ENCODE assay signal across 1 cellular context in genomic region chr2:10447300-10448207, GRCh38.
A peak's percentile ranks its signal among the peaks of the same experiment; 100 is the strongest.
TF ChIP-seq lines count a peak whose summit lies in the region.

No MANE protein-coding gene starts in this region.

TF ChIP-seq in H1, 55 proteins besides CTCF, POLR2A, EP300 and RAD21 (continued from another document):
- TF ChIP-seq MAX (IDR thresholded peaks at IDR 0.05) (peak; percentile 99), MAFK (IDR thresholded peaks at IDR 0.05; ENCODE audit: low read depth, low read length) (no peak), CREB1 (IDR thresholded peaks at IDR 0.05) (no peak), RXRA (IDR thresholded peaks at IDR 0.05; ENCODE audit: insufficient read depth, low read depth, low read length) (no peak), GABPA (IDR thresholded peaks at IDR 0.05; ENCODE audit: borderline replicate concordance, insufficient read depth, low read length) (no peak; the same call in 1 of the 2 replicates), POU5F1 (IDR thresholded peaks at IDR 0.05; ENCODE audit: low read depth, low read length) (no peak), RNF2 (IDR thresholded peaks at IDR 0.05; ENCODE audit: borderline replicate concordance, low read depth, low read length, missing control alignments, poor library complexity, severe bottlenecking) (peak; percentile 67), SAP30 (IDR thresholded peaks at IDR 0.05; ENCODE audit: insufficient read depth, insufficient replicate concordance, low read length) (no peak), ATF2 (IDR thresholded peaks at IDR 0.05; ENCODE audit: low read length) (no peak), CBX5 (IDR thresholded peaks at IDR 0.05; ENCODE audit: low read depth, low read length) (no peak), TAF1 (IDR thresholded peaks at IDR 0.05; ENCODE audit: low read depth, low read length) (peak; percentile 33; the same call in 1 of the 2 replicates), TCF12 (IDR thresholded peaks at IDR 0.05; ENCODE audit: low read depth, low read length) (0 out of 2 replicates have a peak, but pooled peaks have one; percentile 51), SIRT6 (IDR thresholded peaks at IDR 0.05; ENCODE audit: low read length) (no peak), CHD7 (IDR thresholded peaks at IDR 0.05; ENCODE audit: insufficient replicate concordance, low read length) (no peak), KDM1A (IDR thresholded peaks at IDR 0.05; ENCODE audit: borderline replicate concordance, low read length) (no peak), HDAC2 (IDR thresholded peaks at IDR 0.05; ENCODE audit: borderline replicate concordance in 1 of 2, low read depth in 2 of 2, low read length in 2 of 2) (no peak; a peak in 1 of 4 replicates), ZNF274 (IDR thresholded peaks at IDR 0.05; ENCODE audit: borderline replicate concordance, extremely low read depth, low read length) (no peak), SIN3A (conservative IDR thresholded peaks at IDR 0.05 in 1 of 2, IDR thresholded peaks at IDR 0.05 in 1 of 2; ENCODE audit: low read depth in 1 of 2, low read length in 2 of 2) (no peak), BACH1 (IDR thresholded peaks at IDR 0.05; ENCODE audit: low read length) (no peak), CTBP2 (IDR thresholded peaks at IDR 0.05; ENCODE audit: borderline replicate concordance, insufficient read depth, insufficient read length, low read length) (peak; percentile 39), TBP (IDR thresholded peaks at IDR 0.05; ENCODE audit: low read depth, low read length) (no peak), TAF7 (optimal IDR thresholded peaks at IDR 0.05; ENCODE audit: borderline replicate concordance, low read depth, low read length) (no peak), GTF2F1 (IDR thresholded peaks at IDR 0.05; ENCODE audit: borderline replicate concordance, low read depth, low read length) (peak; percentile 87; the same call in 1 of the 2 replicates), USF2 (IDR thresholded peaks at IDR 0.05; ENCODE audit: low read length) (peak; percentile 51; the same call in 1 of the 2 replicates), RFX5 (IDR thresholded peaks at IDR 0.05; ENCODE audit: borderline replicate concordance, low read depth, low read length) (no peak), E2F6 (IDR thresholded peaks at IDR 0.05) (peak; percentile 98), POLR2AphosphoS5 (IDR thresholded peaks at IDR 0.05; ENCODE audit: low read depth, low read length) (no peak), SP1 (IDR thresholded peaks at IDR 0.05; ENCODE audit: low read depth, low read length) (no peak)
TF ChIP-seq in H1: peak in this region for 11.
